Comparison of ENCODE assay signal across 8 cellular contexts in genomic region chr2:105179469-105180372, GRCh38.
A peak's percentile ranks its signal among the peaks of the same experiment; 100 is the strongest.
DNase-seq lines count a peak whose midpoint lies in the region; ATAC-seq, FAIRE-seq and TF ChIP-seq lines count a peak whose summit lies in the region.

No MANE protein-coding gene starts in this region.

- no peaks in the 10 kb centered on the region for H3K9me3 ChIP-seq in OCI-LY7 (ENCODE audit: low read length)

- no peak for FAIRE-seq in H54 (lab: Jason Lieb, UNC)

- no peaks in the 10 kb centered on the region for H4K20me1 ChIP-seq in OCI-LY7 (ENCODE audit: insufficient read depth, low read length)

- POLR2A ChIA-PET in OCI-LY7 (lab: Charles Lee): no interaction called here

- no peak for ATAC-seq in GM21526 (IDR thresholded peaks at IDR 0.05; ENCODE audit: low FRiP score, unreplicated experiment)

- H3K27ac ChIP-seq in OCI-LY7 (ENCODE audit: low read depth, low read length, poor library complexity, severe bottlenecking): no peak overlapping the region

- TF ChIP-seq CTCF in AG09319 (IDR thresholded peaks at IDR 0.05; ENCODE audit: low read depth, low read length) (peak; percentile 44), OCI-LY7 (conservative IDR thresholded peaks at IDR 0.05; ENCODE audit: low read length) (peak; percentile 55), epithelial cell of proximal tubule (conservative IDR thresholded peaks at IDR 0.05; ENCODE audit: low read depth, low read length) (peak; percentile 79)

- no peak overlapping the region for H3K4me2 ChIP-seq in OCI-LY7 (ENCODE audit: low read length)

- no peaks in the 10 kb centered on the region for H3K36me3 Mint-ChIP-seq in T-helper 2 cell treated with Interferon-gamma antibody and Interleukin-4, amounts not matched to agents 5 μg/mL and 100 μg/mL, for 36 hours (ENCODE audit: low read depth)

- H3K27ac Mint-ChIP-seq in T-helper 2 cell treated with Interferon-gamma antibody and Interleukin-4, amounts not matched to agents 5 μg/mL and 100 μg/mL, for 36 hours: no peak overlapping the region

- no peak overlapping the region for H2AFZ ChIP-seq in OCI-LY7 (ENCODE audit: low read length)

- H3K4me1 Mint-ChIP-seq in T-helper 2 cell treated with Interferon-gamma antibody and Interleukin-4, amounts not matched to agents 5 μg/mL and 100 μg/mL, for 36 hours (ENCODE audit: low read depth): no peaks in the 10 kb centered on the region

- no peaks in the 10 kb centered on the region for H3K4me1 ChIP-seq in OCI-LY7 (ENCODE audit: insufficient read depth, low read length, poor library complexity, severe bottlenecking)

- DNase-seq in AG09319 (ENCODE audit: extremely low read depth, low read depth): peak; percentile 29
- DNase-seq in H54 (ENCODE audit: insufficient read length, low spot score): peak; percentile 73
- DNase-seq in OCI-LY7 (ENCODE audit: low spot score): no peak
- DNase-seq in epithelial cell of proximal tubule (ENCODE audit: low read depth): peak; percentile 69
- DNase-seq in occipital lobe (lab: John Stamatoyannopoulos, UW): peak; percentile 45
- DNase-seq in OCI-M2 (lab: John Stamatoyannopoulos, UW; ENCODE audit: unreplicated experiment): no peak
- DNase-seq in T-helper 2 cell treated with Interferon-gamma antibody and Interleukin-4, amounts not matched to agents 5 μg/mL and 100 μg/mL, for 36 hours (ENCODE audit: low spot score): no peak

- peaks cover 3% of the 10 kb centered on the region for H3K27me3 Mint-ChIP-seq in T-helper 2 cell treated with Interferon-gamma antibody and Interleukin-4, amounts not matched to agents 5 μg/mL and 100 μg/mL, for 36 hours (ENCODE audit: low read depth)

- intact Hi-C loops in OCI-LY7 (cut with micrococcal nuclease; ENCODE audit: unreplicated experiment): no loop called here

- H3K4me3 ChIP-seq in OCI-LY7 (ENCODE audit: low read depth, low read length, poor library complexity, severe bottlenecking) (no peak overlapping the region), epithelial cell of proximal tubule (ENCODE audit: low read depth, low read length) (no peak overlapping the region)

- no peaks in the 10 kb centered on the region for H3K9me3 Mint-ChIP-seq in T-helper 2 cell treated with Interferon-gamma antibody and Interleukin-4, amounts not matched to agents 5 μg/mL and 100 μg/mL, for 36 hours

- TF ChIP-seq POLR2A in H54 (IDR thresholded peaks at IDR 0.05; ENCODE audit: low read depth, low read length): no peak

- no peaks in the 10 kb centered on the region for H3K79me2 ChIP-seq in OCI-LY7 (ENCODE audit: insufficient read depth, low read depth, low read length)

- no TSS peak for BruUV-seq in OCI-LY7 (replicated peaks; lab: Mats Ljungman, UMichigan)

- H3K36me3 ChIP-seq in OCI-LY7 (ENCODE audit: insufficient read depth, low read length): no peaks in the 10 kb centered on the region

- H3K9me2 ChIP-seq in OCI-LY7 (ENCODE audit: insufficient read depth, low read length): no peaks in the 10 kb centered on the region

- CTCF ChIA-PET in OCI-LY7 (lab: Charles Lee; ENCODE audit: unreplicated experiment): no interaction called here

- H3K4me3 Mint-ChIP-seq in T-helper 2 cell treated with Interferon-gamma antibody and Interleukin-4, amounts not matched to agents 5 μg/mL and 100 μg/mL, for 36 hours: no peak overlapping the region

Comparison
In these comparisons a context has a peak if more than half of its experiments do, and no peak if none do; other contexts are left out.
1. DNase-seq: peak in AG09319 (single experiment), H54 (single experiment), epithelial cell of proximal tubule (single experiment) and occipital lobe (single experiment); none in OCI-LY7 (single experiment), OCI-M2 (single experiment) and T-helper 2 cell treated with Interferon-gamma antibody and Interleukin-4, amounts not matched to agents 5 μg/mL and 100 μg/mL, for 36 hours (single experiment).
2. Peak in every context shown above with its lines, with median percentiles within 50 percentile points of each other: CTCF ChIP-seq.